Comparison of ENCODE assay signal across 23 cellular contexts in genomic region chr1:177411371-177411770, GRCh38.
"Had no signal": no experiment of that assay in that cellular context is flagged by ENCODE, and none has a peak within 500 bp of the region (broad histone marks: within the 10 kb centered on the region; RNA-seq: fewer than 3 reads in every experiment).

No MANE protein-coding gene starts in this region.

- H3K9me3 ChIP-seq: SJCRH30 had no signal

- H3K4me1 ChIP-seq: SJCRH30 had no signal

- H3K27ac ChIP-seq: HL-60, RWPE1, SJCRH30 had no signal

- H3K36me3 ChIP-seq: SJCRH30 had no signal

- ATAC-seq: Panc1, PC-3, SK-N-SH treated with all-trans-retinoic acid at 6 μM for 48 hours had no signal

- H3K27me3 ChIP-seq: SJCRH30 had no signal

- H3K4me3 ChIP-seq: SJCRH30 had no signal

- DNase-seq: KBM-7, MV-4-11, NCI-H1048, NCI-H1105, NCI-H1417, NCI-H146, NCI-H187, NCI-H2029, NCI-H2081 treated with DMSO at 0.1 percent for 48 hours, NCI-H2171, NCI-H226, NCI-H446, NCI-H510A, NCI-H526 treated with DMSO at 0.1 percent for 48 hours, NCI-H774, PC-3, SHP77, SJCRH30, T-helper 1 cell had no signal
